1 cellular context compared by ENCODE assay signal in the genomic region with DNA sequence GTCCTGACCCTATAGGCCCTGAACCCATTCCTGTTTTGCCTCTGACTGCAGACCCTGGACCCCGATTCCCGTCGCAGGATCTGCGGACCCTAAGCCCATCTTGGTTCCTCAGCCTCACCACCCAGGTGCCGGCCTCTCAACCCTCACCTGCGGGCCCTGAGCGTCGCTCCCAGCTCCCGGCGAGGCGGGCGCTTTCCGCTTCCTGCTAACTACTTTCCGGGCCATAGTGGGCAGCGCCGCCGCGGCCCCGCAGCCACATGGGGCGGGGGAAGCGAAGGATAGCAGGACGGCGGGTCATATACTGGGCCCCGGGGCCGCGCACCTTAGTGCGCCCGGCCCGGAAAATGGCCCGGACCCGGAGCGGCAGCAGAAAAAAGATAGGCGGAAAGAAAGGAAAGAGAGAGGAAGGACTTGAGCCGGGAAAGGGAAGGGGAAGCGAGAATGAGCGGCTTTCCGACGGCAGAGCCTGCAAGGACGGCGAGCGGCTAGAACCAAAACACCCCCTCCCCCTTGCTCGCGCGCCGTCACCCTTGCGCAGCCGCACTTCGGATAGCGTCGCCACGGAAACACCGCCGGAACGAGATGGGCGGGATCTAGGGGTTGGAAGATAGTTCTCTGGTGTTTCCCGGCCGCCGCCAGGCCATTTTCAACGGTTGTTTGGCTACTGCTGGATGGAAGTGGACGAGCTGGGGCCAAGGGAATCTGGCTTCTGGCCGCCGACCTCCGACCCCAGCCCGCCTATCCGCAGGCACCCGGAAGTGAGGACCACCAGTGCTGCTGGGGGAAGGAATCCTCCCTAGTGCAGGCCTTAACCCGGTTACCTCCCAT.
TF ChIP-seq lines count a peak whose summit lies in the region.

A gene (minus strand): TSS at position 492 of the 828 bp plus-strand sequence. CDS start 267 bp downstream, at position 225.

TF ChIP-seq in K562, 482 proteins besides CTCF, POLR2A, EP300 and RAD21 (continued from another document and continues in another):
- TF ChIP-seq, protein P1, sequence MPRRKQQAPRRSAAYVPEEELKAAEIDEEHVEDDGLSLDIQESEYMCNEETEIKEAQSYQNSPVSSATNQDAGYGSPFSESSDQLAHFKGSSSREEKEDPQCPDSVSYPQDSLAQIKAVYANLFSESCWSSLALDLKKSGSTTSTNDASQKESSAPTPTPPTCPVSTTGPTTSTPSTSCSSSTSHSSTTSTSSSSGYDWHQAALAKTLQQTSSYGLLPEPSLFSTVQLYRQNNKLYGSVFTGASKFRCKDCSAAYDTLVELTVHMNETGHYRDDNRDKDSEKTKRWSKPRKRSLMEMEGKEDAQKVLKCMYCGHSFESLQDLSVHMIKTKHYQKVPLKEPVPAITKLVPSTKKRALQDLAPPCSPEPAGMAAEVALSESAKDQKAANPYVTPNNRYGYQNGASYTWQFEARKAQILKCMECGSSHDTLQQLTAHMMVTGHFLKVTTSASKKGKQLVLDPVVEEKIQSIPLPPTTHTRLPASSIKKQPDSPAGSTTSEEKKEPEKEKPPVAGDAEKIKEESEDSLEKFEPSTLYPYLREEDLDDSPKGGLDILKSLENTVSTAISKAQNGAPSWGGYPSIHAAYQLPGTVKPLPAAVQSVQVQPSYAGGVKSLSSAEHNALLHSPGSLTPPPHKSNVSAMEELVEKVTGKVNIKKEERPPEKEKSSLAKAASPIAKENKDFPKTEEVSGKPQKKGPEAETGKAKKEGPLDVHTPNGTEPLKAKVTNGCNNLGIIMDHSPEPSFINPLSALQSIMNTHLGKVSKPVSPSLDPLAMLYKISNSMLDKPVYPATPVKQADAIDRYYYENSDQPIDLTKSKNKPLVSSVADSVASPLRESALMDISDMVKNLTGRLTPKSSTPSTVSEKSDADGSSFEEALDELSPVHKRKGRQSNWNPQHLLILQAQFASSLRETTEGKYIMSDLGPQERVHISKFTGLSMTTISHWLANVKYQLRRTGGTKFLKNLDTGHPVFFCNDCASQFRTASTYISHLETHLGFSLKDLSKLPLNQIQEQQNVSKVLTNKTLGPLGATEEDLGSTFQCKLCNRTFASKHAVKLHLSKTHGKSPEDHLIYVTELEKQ (CRISPR knock-in tag; IDR thresholded peaks at IDR 0.05): no peak
- TF ChIP-seq RHOXF2B (CRISPR knock-in tag; conservative IDR thresholded peaks at IDR 0.05) (no peak), CBX8 (IDR thresholded peaks at IDR 0.05; ENCODE audit: borderline replicate concordance, extremely low read depth, low read depth, low read length, poor library complexity, severe bottlenecking) (no peak), ILK (tag; IDR thresholded peaks at IDR 0.05; ENCODE audit: borderline replicate concordance, low read depth) (no peak), TSC22D4 (tag; IDR thresholded peaks at IDR 0.05) (no peak), YBX1 (IDR thresholded peaks at IDR 0.05) (no peak), PCBP1 (IDR thresholded peaks at IDR 0.05; ENCODE audit: low read depth, low read length, poor library complexity, severe bottlenecking) (peak; percentile 52), NFIX (CRISPR knock-in tag; IDR thresholded peaks at IDR 0.05; ENCODE audit: low read depth) (no peak), TAF1 (IDR thresholded peaks at IDR 0.05; ENCODE audit: control insufficient read depth, extremely low read depth, insufficient read depth, low read length, severe bottlenecking) (peak; percentile 81), CREBBP (IDR thresholded peaks at IDR 0.05; ENCODE audit: low read depth, low read length) (no peak), BDP1 (IDR thresholded peaks at IDR 0.05; ENCODE audit: insufficient read depth, insufficient read length) (no peak), SIN3A (IDR thresholded peaks at IDR 0.05; ENCODE audit: borderline replicate concordance in 2 of 2, control insufficient read depth in 1 of 2, low read depth in 2 of 2, low read length in 2 of 2) (0 out of 4 replicates have a peak, but pooled peaks of 1 of the 2 experiments have one; percentile 19), SUPT5H (IDR thresholded peaks at IDR 0.05) (peak; percentile 85), ZKSCAN1 (IDR thresholded peaks at IDR 0.05; ENCODE audit: low read depth, low read length) (peak; percentile 22; the same call in 1 of the 2 replicates), RBM22 (IDR thresholded peaks at IDR 0.05; ENCODE audit: low read depth, low read length, poor library complexity, severe bottlenecking) (peak; percentile 26), ETV1 (tag; conservative IDR thresholded peaks at IDR 0.05; ENCODE audit: low read depth) (peak; percentile 42), KLF16 (IDR thresholded peaks at IDR 0.05) (no peak), NR2C1 (IDR thresholded peaks at IDR 0.05) (no peak), NR2C1 (tag; IDR thresholded peaks at IDR 0.05) (0 out of 2 replicates have a peak, but pooled peaks have one; percentile 10), GABPA (tag; conservative IDR thresholded peaks at IDR 0.05; ENCODE audit: low read depth) (peak; percentile 76)
- TF ChIP-seq, protein P2, sequence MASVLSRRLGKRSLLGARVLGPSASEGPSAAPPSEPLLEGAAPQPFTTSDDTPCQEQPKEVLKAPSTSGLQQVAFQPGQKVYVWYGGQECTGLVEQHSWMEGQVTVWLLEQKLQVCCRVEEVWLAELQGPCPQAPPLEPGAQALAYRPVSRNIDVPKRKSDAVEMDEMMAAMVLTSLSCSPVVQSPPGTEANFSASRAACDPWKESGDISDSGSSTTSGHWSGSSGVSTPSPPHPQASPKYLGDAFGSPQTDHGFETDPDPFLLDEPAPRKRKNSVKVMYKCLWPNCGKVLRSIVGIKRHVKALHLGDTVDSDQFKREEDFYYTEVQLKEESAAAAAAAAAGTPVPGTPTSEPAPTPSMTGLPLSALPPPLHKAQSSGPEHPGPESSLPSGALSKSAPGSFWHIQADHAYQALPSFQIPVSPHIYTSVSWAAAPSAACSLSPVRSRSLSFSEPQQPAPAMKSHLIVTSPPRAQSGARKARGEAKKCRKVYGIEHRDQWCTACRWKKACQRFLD (CRISPR knock-in tag; IDR thresholded peaks at IDR 0.05): peak; percentile 41; the same call in 1 of the 2 replicates
- TF ChIP-seq, protein P3, sequence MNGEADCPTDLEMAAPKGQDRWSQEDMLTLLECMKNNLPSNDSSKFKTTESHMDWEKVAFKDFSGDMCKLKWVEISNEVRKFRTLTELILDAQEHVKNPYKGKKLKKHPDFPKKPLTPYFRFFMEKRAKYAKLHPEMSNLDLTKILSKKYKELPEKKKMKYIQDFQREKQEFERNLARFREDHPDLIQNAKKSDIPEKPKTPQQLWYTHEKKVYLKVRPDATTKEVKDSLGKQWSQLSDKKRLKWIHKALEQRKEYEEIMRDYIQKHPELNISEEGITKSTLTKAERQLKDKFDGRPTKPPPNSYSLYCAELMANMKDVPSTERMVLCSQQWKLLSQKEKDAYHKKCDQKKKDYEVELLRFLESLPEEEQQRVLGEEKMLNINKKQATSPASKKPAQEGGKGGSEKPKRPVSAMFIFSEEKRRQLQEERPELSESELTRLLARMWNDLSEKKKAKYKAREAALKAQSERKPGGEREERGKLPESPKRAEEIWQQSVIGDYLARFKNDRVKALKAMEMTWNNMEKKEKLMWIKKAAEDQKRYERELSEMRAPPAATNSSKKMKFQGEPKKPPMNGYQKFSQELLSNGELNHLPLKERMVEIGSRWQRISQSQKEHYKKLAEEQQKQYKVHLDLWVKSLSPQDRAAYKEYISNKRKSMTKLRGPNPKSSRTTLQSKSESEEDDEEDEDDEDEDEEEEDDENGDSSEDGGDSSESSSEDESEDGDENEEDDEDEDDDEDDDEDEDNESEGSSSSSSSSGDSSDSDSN (IDR thresholded peaks at IDR 0.05; ENCODE audit: borderline replicate concordance in 1 of 2, low read depth in 2 of 2, low read length in 2 of 2): peak; percentile 54 to 83; a peak in 2 of 4 replicates
- TF ChIP-seq, protein P4, sequence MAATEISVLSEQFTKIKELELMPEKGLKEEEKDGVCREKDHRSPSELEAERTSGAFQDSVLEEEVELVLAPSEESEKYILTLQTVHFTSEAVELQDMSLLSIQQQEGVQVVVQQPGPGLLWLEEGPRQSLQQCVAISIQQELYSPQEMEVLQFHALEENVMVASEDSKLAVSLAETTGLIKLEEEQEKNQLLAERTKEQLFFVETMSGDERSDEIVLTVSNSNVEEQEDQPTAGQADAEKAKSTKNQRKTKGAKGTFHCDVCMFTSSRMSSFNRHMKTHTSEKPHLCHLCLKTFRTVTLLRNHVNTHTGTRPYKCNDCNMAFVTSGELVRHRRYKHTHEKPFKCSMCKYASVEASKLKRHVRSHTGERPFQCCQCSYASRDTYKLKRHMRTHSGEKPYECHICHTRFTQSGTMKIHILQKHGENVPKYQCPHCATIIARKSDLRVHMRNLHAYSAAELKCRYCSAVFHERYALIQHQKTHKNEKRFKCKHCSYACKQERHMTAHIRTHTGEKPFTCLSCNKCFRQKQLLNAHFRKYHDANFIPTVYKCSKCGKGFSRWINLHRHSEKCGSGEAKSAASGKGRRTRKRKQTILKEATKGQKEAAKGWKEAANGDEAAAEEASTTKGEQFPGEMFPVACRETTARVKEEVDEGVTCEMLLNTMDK (IDR thresholded peaks at IDR 0.05; ENCODE audit: borderline replicate concordance, insufficient read depth, low read depth, low read length, poor library complexity, severe bottlenecking): no peak
- TF ChIP-seq, protein P5, sequence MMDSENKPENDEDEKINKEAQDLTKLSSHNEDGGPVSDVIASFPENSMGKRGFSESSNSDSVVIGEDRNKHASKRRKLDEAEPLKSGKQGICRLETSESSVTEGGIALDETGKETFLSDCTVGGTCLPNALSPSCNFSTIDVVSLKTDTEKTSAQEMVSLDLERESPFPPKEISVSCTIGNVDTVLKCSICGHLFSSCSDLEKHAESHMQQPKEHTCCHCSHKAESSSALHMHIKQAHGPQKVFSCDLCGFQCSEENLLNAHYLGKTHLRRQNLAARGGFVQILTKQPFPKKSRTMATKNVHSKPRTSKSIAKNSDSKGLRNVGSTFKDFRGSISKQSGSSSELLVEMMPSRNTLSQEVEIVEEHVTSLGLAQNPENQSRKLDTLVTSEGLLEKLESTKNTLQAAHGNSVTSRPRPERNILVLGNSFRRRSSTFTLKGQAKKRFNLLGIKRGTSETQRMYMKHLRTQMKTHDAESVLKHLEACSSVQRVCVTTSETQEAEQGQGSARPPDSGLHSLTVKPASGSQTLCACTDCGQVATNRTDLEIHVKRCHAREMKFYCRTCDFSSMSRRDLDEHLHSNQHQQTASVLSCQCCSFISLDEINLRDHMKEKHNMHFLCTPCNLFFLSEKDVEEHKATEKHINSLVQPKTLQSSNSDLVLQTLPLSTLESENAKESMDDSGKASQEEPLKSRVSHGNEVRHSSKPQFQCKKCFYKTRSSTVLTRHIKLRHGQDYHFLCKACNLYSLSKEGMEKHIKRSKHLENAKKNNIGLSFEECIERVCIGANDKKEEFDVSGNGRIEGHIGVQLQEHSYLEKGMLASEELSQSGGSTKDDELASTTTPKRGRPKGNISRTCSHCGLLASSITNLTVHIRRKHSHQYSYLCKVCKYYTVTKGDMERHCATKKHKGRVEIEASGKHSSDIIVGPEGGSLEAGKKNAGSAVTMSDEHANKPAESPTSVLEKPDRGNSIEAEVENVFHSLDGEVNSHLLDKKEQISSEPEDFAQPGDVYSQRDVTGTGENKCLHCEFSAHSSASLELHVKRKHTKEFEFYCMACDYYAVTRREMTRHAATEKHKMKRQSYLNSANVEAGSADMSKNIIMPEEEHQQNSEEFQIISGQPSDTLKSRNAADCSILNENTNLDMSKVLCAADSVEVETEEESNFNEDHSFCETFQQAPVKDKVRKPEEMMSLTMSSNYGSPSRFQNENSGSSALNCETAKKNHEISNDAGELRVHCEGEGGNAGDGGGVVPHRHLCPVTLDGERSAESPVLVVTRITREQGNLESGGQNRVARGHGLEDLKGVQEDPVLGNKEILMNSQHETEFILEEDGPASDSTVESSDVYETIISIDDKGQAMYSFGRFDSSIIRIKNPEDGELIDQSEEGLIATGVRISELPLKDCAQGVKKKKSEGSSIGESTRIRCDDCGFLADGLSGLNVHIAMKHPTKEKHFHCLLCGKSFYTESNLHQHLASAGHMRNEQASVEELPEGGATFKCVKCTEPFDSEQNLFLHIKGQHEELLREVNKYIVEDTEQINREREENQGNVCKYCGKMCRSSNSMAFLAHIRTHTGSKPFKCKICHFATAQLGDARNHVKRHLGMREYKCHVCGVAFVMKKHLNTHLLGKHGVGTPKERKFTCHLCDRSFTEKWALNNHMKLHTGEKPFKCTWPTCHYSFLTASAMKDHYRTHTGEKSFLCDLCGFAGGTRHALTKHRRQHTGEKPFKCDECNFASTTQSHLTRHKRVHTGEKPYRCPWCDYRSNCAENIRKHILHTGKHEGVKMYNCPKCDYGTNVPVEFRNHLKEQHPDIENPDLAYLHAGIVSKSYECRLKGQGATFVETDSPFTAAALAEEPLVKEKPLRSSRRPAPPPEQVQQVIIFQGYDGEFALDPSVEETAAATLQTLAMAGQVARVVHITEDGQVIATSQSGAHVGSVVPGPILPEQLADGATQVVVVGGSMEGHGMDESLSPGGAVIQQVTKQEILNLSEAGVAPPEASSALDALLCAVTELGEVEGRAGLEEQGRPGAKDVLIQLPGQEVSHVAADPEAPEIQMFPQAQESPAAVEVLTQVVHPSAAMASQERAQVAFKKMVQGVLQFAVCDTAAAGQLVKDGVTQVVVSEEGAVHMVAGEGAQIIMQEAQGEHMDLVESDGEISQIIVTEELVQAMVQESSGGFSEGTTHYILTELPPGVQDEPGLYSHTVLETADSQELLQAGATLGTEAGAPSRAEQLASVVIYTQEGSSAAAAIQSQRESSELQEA (IDR thresholded peaks at IDR 0.05; ENCODE audit: low read depth): peak; percentile 95
- TF ChIP-seq, protein P6, sequence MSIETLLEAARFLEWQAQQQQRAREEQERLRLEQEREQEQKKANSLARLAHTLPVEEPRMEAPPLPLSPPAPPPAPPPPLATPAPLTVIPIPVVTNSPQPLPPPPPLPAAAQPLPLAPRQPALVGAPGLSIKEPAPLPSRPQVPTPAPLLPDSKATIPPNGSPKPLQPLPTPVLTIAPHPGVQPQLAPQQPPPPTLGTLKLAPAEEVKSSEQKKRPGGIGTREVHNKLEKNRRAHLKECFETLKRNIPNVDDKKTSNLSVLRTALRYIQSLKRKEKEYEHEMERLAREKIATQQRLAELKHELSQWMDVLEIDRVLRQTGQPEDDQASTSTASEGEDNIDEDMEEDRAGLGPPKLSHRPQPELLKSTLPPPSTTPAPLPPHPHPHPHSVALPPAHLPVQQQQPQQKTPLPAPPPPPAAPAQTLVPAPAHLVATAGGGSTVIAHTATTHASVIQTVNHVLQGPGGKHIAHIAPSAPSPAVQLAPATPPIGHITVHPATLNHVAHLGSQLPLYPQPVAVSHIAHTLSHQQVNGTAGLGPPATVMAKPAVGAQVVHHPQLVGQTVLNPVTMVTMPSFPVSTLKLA (conservative IDR thresholded peaks at IDR 0.05): peak; percentile 79 to 90
- TF ChIP-seq, protein P7, sequence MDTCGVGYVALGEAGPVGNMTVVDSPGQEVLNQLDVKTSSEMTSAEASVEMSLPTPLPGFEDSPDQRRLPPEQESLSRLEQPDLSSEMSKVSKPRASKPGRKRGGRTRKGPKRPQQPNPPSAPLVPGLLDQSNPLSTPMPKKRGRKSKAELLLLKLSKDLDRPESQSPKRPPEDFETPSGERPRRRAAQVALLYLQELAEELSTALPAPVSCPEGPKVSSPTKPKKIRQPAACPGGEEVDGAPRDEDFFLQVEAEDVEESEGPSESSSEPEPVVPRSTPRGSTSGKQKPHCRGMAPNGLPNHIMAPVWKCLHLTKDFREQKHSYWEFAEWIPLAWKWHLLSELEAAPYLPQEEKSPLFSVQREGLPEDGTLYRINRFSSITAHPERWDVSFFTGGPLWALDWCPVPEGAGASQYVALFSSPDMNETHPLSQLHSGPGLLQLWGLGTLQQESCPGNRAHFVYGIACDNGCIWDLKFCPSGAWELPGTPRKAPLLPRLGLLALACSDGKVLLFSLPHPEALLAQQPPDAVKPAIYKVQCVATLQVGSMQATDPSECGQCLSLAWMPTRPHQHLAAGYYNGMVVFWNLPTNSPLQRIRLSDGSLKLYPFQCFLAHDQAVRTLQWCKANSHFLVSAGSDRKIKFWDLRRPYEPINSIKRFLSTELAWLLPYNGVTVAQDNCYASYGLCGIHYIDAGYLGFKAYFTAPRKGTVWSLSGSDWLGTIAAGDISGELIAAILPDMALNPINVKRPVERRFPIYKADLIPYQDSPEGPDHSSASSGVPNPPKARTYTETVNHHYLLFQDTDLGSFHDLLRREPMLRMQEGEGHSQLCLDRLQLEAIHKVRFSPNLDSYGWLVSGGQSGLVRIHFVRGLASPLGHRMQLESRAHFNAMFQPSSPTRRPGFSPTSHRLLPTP (IDR thresholded peaks at IDR 0.05; ENCODE audit: borderline replicate concordance, extremely low read depth, insufficient read length): no peak
